In the genomic region with DNA sequence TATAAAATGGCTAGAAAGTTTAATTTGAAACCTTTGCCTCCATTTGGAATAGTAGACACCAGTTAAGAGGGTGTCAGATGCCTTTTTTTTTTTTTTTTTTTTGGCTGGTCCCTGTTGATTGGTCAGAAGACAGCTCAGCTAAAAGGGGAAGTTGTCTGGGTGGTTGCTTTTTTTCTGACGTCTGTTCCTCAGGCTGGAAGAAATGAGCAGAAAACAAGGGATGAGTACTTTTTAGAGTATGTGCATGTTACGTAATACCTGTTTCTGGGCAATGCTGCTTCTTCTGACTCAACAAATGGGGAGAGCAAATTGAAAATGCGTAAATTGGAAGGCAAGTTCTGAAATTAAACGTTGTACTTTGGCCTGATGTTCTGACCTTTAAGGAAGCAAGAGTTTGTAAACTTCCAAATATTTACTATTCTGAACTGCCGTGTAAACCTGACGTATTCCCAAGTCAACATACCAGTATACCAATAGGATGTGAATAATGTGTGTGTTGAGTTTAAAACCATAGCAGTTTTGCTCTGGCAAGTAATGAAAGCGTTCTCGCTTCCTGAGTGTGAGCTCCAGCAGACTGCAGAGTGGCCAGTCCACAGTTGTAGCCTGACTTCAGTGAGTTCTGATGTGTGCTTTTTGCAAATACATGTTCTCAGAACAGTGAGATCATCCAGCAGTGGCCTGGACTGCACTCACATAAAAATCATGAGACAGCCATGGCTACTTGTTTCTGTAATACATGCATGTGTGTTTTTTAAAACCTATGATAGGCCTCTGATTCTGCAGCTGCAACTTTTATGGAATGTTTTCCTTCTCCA, we compare ENCODE assay signal across 8 cellular contexts. TPM values are rescaled to one million over a fixed set of nuclear protein-coding genes. Genes with fewer than 3 reads are reported as not detected.
DNase-seq lines count a peak whose midpoint lies in the region; ATAC-seq and TF ChIP-seq lines count a peak whose summit lies in the region.

No MANE protein-coding gene starts in this region.

- H4K20me1 ChIP-seq in OCI-LY3 (ENCODE audit: insufficient read depth, low read length) = peaks cover 6% of the 10 kb centered on the region

- no peaks in the 10 kb centered on the region for H3K9me3 ChIP-seq in OCI-LY3 (ENCODE audit: insufficient read depth, low read length)
- no peaks in the 10 kb centered on the region for H3K9me3 ChIP-seq in naive thymus-derived CD4-positive, alpha-beta T cell (ENCODE audit: control insufficient read depth in 2 of 3, low read length in 3 of 3)

- no peak overlapping the region; the same call in 1 of the 2 replicates for H3K9ac ChIP-seq in OCI-LY3 (ENCODE audit: low read length)

- no peak for TF ChIP-seq CTCF in GM13976 (IDR thresholded peaks at IDR 0.05; ENCODE audit: borderline replicate concordance, control extremely low read depth, extremely low read depth, insufficient read depth, missing control alignments)
- TF ChIP-seq CTCF in OCI-LY3 (IDR thresholded peaks at IDR 0.05; ENCODE audit: low read depth, low read length) = no peak
- no peak for TF ChIP-seq CTCF in coronary artery (IDR thresholded peaks at IDR 0.05)

- H3K9me3 Mint-ChIP-seq in naive thymus-derived CD4-positive, alpha-beta T cell = peaks cover 0 to 3% (median 0%) of the 10 kb centered on the region in 11 donors

- H3K4me3 Mint-ChIP-seq in naive thymus-derived CD4-positive, alpha-beta T cell = peak overlapping the region; percentile 84 to 98 (median 95)

- POLR2A ChIA-PET in naive thymus-derived CD4-positive, alpha-beta T cell (lab: Charles Lee) = interaction anchor here (0.6 to 2.7 kb wide), 5 partner anchors 11 to 365 kb away, joined by 5 to 24 read pairs (median 16); a partner anchor contains a TSS

- peak overlapping the region; percentile 82 for H3K4me2 ChIP-seq in OCI-LY3 (ENCODE audit: low read length)

- H3K27me3 ChIP-seq in OCI-LY3 (ENCODE audit: low read depth, low read length) = no peaks in the 10 kb centered on the region
- no peaks in the 10 kb centered on the region for H3K27me3 ChIP-seq in naive thymus-derived CD4-positive, alpha-beta T cell (ENCODE audit: control insufficient read depth in 2 of 2, insufficient read depth in 2 of 2, low read length in 2 of 2)

- H3K36me3 ChIP-seq in OCI-LY3 (replicated peaks; ENCODE audit: low read depth, low read length) = peaks cover 20% of the 10 kb centered on the region
- peaks cover 5 to 15% (median 5%) of the 10 kb centered on the region in 3 experiments for H3K36me3 ChIP-seq in naive thymus-derived CD4-positive, alpha-beta T cell (ENCODE audit: control insufficient read depth in 2 of 3, insufficient read depth in 3 of 3, low read length in 3 of 3)

- in situ Hi-C loops in GM13976 (cut with MboI; ENCODE audit: low sequenced_read_pairs, unreplicated experiment) = no loop called here

- H2AFZ ChIP-seq in OCI-LY3 (ENCODE audit: low read depth, low read length) = no peak overlapping the region

- ATAC-seq in naive thymus-derived CD4-positive, alpha-beta T cell = no peak
- ATAC-seq in GM21528 (IDR thresholded peaks at IDR 0.05; ENCODE audit: low FRiP score, unreplicated experiment) (no peak), HG03135 (IDR thresholded peaks at IDR 0.05; ENCODE audit: unreplicated experiment) (no peak)

- H3K27me3 Mint-ChIP-seq in naive thymus-derived CD4-positive, alpha-beta T cell = no peaks in the 10 kb centered on the region

- DNase-seq in GM13976 (ENCODE audit: low spot score) (peak; percentile 34), coronary artery (ENCODE audit: low spot score) (no peak), midbrain (lab: John Stamatoyannopoulos, UW) (no peak), medulla oblongata (ENCODE audit: extremely low spot score) (no peak)
- DNase-seq in naive thymus-derived CD4-positive, alpha-beta T cell = peak in 1 of 9 donors; percentile 2

- CTCF ChIA-PET in naive thymus-derived CD4-positive, alpha-beta T cell (lab: Charles Lee) = interaction anchor here (0.6 to 3.0 kb wide), 4 partner anchors 46 to 269 kb away, joined by 5 to 15 read pairs (median 5); no protein-coding TSS in a partner anchor

- intact Hi-C loops in naive thymus-derived CD4-positive, alpha-beta T cell (cut with micrococcal nuclease) = loop anchor here (5.0 to 10.0 kb wide), 6 partner anchors 363 to 1950 kb away; a partner anchor contains a TSS

- H3K4me3 ChIP-seq in OCI-LY3 (ENCODE audit: low read length) (peak overlapping the region; percentile 94), coronary artery (peak overlapping the region; percentile 73)
- H3K4me3 ChIP-seq in naive thymus-derived CD4-positive, alpha-beta T cell (ENCODE audit: low read length) = peak overlapping the region; percentile 91

- H3K4me1 Mint-ChIP-seq in naive thymus-derived CD4-positive, alpha-beta T cell = peaks cover 14 to 40% (median 35%) of the 10 kb centered on the region in 7 donors

- H3K27ac Mint-ChIP-seq in naive thymus-derived CD4-positive, alpha-beta T cell = peak overlapping the region in 8 of 9 donors; percentile 97 to 99 (median 97)

- peaks cover 10% of the 10 kb centered on the region for H3K79me2 ChIP-seq in OCI-LY3 (ENCODE audit: low read length)

- peaks cover 6 to 24% (median 19%) of the 10 kb centered on the region in 5 donors for H3K36me3 Mint-ChIP-seq in naive thymus-derived CD4-positive, alpha-beta T cell

- H3K4me1 ChIP-seq in OCI-LY3 (ENCODE audit: low read length) = peaks cover 34% of the 10 kb centered on the region
- H3K4me1 ChIP-seq in naive thymus-derived CD4-positive, alpha-beta T cell (ENCODE audit: control insufficient read depth in 2 of 2, insufficient read depth in 2 of 2, low read length in 2 of 2) = peaks cover 13 to 17% of the 10 kb centered on the region in 2 donors

- H3K27ac ChIP-seq in OCI-LY3 (ENCODE audit: low read length) = peak overlapping the region; percentile 81
- H3K27ac ChIP-seq in coronary artery = peak overlapping the region; percentile 70 to 93
- H3K27ac ChIP-seq in naive thymus-derived CD4-positive, alpha-beta T cell (ENCODE audit: low read depth, low read length) = peak overlapping the region; percentile 88

RNA-seq across cellular contexts. Expression of a gene that starts 1.7 kb away (rescaled TPM):
- total RNA-seq in naive thymus-derived CD4-positive, alpha-beta T cell = 1,000 to 10,000 TPM in 1 of 5 experiments, 100 to 1,000 TPM in 3, 10 to 100 TPM in 1; 68.4 to 1,059 (median 127) TPM
- 10 to 100 TPM; 67.9 to 75.8 TPM for polyA plus RNA-seq in naive thymus-derived CD4-positive, alpha-beta T cell

RNA-seq across cellular contexts. Expression of a gene that starts 41.6 kb away (rescaled TPM):
- 10 to 100 TPM in 2 of 5 experiments, 1 to 10 TPM in 3; 8.2 to 40.1 (median 9.1) TPM for total RNA-seq in naive thymus-derived CD4-positive, alpha-beta T cell
- 1 to 10 TPM; 5.9 to 8.6 TPM for polyA plus RNA-seq in naive thymus-derived CD4-positive, alpha-beta T cell
